In genomic region chr9:5628530-5629311, GRCh38 we compare ENCODE assay signal across 1 cellular context.
TF ChIP-seq lines count a peak whose summit lies in the region.

A gene with protein sequence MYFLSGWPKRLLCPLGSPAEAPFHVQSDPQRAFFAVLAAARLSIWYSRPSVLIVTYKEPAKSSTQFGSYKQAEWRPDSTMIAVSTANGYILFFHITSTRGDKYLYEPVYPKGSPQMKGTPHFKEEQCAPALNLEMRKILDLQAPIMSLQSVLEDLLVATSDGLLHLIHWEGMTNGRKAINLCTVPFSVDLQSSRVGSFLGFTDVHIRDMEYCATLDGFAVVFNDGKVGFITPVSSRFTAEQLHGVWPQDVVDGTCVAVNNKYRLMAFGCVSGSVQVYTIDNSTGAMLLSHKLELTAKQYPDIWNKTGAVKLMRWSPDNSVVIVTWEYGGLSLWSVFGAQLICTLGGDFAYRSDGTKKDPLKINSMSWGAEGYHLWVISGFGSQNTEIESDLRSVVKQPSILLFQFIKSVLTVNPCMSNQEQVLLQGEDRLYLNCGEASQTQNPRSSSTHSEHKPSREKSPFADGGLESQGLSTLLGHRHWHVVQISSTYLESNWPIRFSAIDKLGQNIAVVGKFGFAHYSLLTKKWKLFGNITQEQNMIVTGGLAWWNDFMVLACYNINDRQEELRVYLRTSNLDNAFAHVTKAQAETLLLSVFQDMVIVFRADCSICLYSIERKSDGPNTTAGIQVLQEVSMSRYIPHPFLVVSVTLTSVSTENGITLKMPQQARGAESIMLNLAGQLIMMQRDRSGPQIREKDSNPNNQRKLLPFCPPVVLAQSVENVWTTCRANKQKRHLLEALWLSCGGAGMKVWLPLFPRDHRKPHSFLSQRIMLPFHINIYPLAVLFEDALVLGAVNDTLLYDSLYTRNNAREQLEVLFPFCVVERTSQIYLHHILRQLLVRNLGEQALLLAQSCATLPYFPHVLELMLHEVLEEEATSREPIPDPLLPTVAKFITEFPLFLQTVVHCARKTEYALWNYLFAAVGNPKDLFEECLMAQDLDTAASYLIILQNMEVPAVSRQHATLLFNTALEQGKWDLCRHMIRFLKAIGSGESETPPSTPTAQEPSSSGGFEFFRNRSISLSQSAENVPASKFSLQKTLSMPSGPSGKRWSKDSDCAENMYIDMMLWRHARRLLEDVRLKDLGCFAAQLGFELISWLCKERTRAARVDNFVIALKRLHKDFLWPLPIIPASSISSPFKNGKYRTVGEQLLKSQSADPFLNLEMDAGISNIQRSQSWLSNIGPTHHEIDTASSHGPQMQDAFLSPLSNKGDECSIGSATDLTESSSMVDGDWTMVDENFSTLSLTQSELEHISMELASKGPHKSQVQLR (N-terminal part only) (plus strand): TSS chr9:5629107. CDS start chr9:5629310, 203 bp downstream.

TF ChIP-seq in HepG2, 621 proteins besides CTCF, POLR2A, EP300 and RAD21 (continued from another document and continues in another):
- no peak for TF ChIP-seq THRA (CRISPR knock-in tag; IDR thresholded peaks at IDR 0.05; ENCODE audit: borderline replicate concordance)
- TF ChIP-seq ZNF329 (CRISPR knock-in tag; IDR thresholded peaks at IDR 0.05; ENCODE audit: low read depth) = no peak
- no peak for TF ChIP-seq PTBP1 (IDR thresholded peaks at IDR 0.05; ENCODE audit: low read depth, low read length, poor library complexity, severe bottlenecking)
- no peak for TF ChIP-seq ZNF619 (CRISPR knock-in tag; IDR thresholded peaks at IDR 0.05)
- no peak for TF ChIP-seq ZSCAN30 (CRISPR knock-in tag; IDR thresholded peaks at IDR 0.05)
- TF ChIP-seq, protein P1, sequence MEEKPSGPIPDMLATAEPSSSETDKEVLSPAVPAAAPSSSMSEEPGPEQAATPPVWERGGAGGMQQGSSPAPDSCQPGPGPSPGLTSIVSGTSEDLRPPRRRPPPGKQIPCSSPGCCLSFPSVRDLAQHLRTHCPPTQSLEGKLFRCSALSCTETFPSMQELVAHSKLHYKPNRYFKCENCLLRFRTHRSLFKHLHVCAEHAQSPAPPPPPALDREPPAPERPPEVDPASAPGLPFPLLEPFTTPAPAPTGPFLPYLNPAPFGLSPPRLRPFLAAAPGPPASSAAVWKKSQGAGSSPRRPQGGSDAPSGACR (CRISPR knock-in tag; IDR thresholded peaks at IDR 0.05) = peak; percentile 71; the same call in 1 of the 2 replicates
- TF ChIP-seq PRDM4 (CRISPR knock-in tag; IDR thresholded peaks at IDR 0.05; ENCODE audit: borderline replicate concordance) = no peak
- no peak for TF ChIP-seq MZF1 (CRISPR knock-in tag; IDR thresholded peaks at IDR 0.05; ENCODE audit: borderline replicate concordance)
- no peak for TF ChIP-seq NR3C1 (CRISPR knock-in tag; IDR thresholded peaks at IDR 0.05)
- TF ChIP-seq CBX1 (IDR thresholded peaks at IDR 0.05; ENCODE audit: low read depth) = peak; percentile 42
- TF ChIP-seq NCOA5 (CRISPR knock-in tag; IDR thresholded peaks at IDR 0.05) = no peak
- TF ChIP-seq ARNTL (CRISPR knock-in tag; IDR thresholded peaks at IDR 0.05) = peak; percentile 50; the same call in 1 of the 2 replicates
- peak; percentile 58 for TF ChIP-seq SALL1 (CRISPR knock-in tag; IDR thresholded peaks at IDR 0.05)
- TF ChIP-seq ZZZ3 (CRISPR knock-in tag; IDR thresholded peaks at IDR 0.05; ENCODE audit: borderline replicate concordance) = no peak
- no peak for TF ChIP-seq ZNF552 (CRISPR knock-in tag; IDR thresholded peaks at IDR 0.05; ENCODE audit: borderline replicate concordance)
- TF ChIP-seq ZNF501 (CRISPR knock-in tag; IDR thresholded peaks at IDR 0.05) = no peak
- peak; percentile 45 for TF ChIP-seq SAP130 (CRISPR knock-in tag; IDR thresholded peaks at IDR 0.05; ENCODE audit: low read depth)
- TF ChIP-seq TAF15 (IDR thresholded peaks at IDR 0.05; ENCODE audit: low read depth, low read length, poor library complexity, severe bottlenecking) = no peak
- TF ChIP-seq, protein P2, sequence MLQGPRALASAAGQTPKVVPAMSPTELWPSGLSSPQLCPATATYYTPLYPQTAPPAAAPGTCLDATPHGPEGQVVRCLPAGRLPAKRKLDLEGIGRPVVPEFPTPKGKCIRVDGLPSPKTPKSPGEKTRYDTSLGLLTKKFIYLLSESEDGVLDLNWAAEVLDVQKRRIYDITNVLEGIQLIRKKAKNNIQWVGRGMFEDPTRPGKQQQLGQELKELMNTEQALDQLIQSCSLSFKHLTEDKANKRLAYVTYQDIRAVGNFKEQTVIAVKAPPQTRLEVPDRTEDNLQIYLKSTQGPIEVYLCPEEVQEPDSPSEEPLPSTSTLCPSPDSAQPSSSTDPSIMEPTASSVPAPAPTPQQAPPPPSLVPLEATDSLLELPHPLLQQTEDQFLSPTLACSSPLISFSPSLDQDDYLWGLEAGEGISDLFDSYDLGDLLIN (CRISPR knock-in tag; IDR thresholded peaks at IDR 0.05; ENCODE audit: borderline replicate concordance) = no peak
- TF ChIP-seq ZNF710 (CRISPR knock-in tag; IDR thresholded peaks at IDR 0.05; ENCODE audit: borderline replicate concordance) = no peak
- no peak for TF ChIP-seq SATB2 (CRISPR knock-in tag; IDR thresholded peaks at IDR 0.05)
- TF ChIP-seq, protein P3, sequence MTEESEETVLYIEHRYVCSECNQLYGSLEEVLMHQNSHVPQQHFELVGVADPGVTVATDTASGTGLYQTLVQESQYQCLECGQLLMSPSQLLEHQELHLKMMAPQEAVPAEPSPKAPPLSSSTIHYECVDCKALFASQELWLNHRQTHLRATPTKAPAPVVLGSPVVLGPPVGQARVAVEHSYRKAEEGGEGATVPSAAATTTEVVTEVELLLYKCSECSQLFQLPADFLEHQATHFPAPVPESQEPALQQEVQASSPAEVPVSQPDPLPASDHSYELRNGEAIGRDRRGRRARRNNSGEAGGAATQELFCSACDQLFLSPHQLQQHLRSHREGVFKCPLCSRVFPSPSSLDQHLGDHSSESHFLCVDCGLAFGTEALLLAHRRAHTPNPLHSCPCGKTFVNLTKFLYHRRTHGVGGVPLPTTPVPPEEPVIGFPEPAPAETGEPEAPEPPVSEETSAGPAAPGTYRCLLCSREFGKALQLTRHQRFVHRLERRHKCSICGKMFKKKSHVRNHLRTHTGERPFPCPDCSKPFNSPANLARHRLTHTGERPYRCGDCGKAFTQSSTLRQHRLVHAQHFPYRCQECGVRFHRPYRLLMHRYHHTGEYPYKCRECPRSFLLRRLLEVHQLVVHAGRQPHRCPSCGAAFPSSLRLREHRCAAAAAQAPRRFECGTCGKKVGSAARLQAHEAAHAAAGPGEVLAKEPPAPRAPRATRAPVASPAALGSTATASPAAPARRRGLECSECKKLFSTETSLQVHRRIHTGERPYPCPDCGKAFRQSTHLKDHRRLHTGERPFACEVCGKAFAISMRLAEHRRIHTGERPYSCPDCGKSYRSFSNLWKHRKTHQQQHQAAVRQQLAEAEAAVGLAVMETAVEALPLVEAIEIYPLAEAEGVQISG (CRISPR knock-in tag; IDR thresholded peaks at IDR 0.05) = peak; percentile 68
- no peak for TF ChIP-seq NFIC (IDR thresholded peaks at IDR 0.05; ENCODE audit: low read length)
- no peak for TF ChIP-seq HBP1 (CRISPR knock-in tag; IDR thresholded peaks at IDR 0.05; ENCODE audit: low read depth)
- peak; percentile 80; the same call in 1 of the 2 replicates for TF ChIP-seq MTA1 (CRISPR knock-in tag; IDR thresholded peaks at IDR 0.05; ENCODE audit: borderline replicate concordance)
- TF ChIP-seq ATF5 (CRISPR knock-in tag; IDR thresholded peaks at IDR 0.05; ENCODE audit: low read depth) = no peak
- no peak for TF ChIP-seq MAFF (IDR thresholded peaks at IDR 0.05; ENCODE audit: low read depth, low read length)
- peak; percentile 85 for TF ChIP-seq BORCS8-MEF2B (CRISPR knock-in tag; IDR thresholded peaks at IDR 0.05)
- TF ChIP-seq HIVEP1 (CRISPR knock-in tag; IDR thresholded peaks at IDR 0.05) = 0 out of 2 replicates have a peak, but pooled peaks have one; percentile 39
- no peak for TF ChIP-seq ZNF576 (CRISPR knock-in tag; IDR thresholded peaks at IDR 0.05)
- TF ChIP-seq ZSCAN31 (CRISPR knock-in tag; IDR thresholded peaks at IDR 0.05; ENCODE audit: low read depth) = peak; percentile 73
- TF ChIP-seq AGO2 (optimal IDR thresholded peaks at IDR 0.05; ENCODE audit: low read depth, low read length) = no peak
- TF ChIP-seq ARID3A (IDR thresholded peaks at IDR 0.05; ENCODE audit: low read depth, low read length) = no peak
- TF ChIP-seq, protein P4, sequence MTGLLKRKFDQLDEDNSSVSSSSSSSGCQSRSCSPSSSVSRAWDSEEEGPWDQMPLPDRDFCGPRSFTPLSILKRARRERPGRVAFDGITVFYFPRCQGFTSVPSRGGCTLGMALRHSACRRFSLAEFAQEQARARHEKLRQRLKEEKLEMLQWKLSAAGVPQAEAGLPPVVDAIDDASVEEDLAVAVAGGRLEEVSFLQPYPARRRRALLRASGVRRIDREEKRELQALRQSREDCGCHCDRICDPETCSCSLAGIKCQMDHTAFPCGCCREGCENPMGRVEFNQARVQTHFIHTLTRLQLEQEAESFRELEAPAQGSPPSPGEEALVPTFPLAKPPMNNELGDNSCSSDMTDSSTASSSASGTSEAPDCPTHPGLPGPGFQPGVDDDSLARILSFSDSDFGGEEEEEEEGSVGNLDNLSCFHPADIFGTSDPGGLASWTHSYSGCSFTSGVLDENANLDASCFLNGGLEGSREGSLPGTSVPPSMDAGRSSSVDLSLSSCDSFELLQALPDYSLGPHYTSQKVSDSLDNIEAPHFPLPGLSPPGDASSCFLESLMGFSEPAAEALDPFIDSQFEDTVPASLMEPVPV (CRISPR knock-in tag; IDR thresholded peaks at IDR 0.05) = no peak; the same call in 1 of the 2 replicates
- peak; percentile 49 for TF ChIP-seq ZBTB7B (CRISPR knock-in tag; IDR thresholded peaks at IDR 0.05)
- no peak for TF ChIP-seq ZNF775 (CRISPR knock-in tag; IDR thresholded peaks at IDR 0.05; ENCODE audit: borderline replicate concordance)
